22 cellular contexts compared by ENCODE assay signal in the genomic region with DNA sequence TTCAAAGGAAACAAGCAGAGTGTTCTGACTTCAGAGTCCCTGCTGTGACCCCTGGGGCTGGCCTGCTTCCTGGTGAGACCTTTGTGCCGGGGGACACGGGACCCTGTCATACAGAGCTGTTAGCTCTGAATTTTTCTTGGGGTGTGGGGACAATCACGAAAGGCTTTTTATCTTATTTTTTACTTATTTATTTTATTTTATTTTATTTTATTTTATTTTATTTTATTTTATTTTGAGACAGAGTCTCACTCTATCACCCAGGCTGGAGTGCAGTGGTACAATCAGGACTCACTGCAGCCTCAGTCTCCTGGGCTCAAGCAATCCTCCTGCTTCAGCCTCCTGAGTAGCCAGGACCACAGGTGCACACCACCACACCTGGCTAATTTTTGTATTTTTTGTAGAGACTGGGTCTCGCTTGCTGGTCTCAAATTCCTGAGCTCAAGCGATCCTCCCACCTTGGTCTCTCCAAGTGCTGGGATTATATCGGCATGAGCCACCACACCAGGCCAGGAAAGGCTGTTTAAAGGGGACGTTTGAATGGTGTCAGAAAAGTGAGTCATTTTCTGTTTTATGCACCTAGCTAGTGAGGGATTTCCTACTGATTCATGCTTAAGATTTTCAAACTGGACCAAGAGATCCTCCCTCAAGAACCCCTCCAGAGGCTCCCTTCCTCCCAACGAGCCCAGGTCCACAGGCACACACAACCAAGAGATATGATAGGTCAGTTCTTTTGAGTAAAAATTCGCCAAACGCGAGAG.
"Had no signal": no experiment of that assay in that cellular context is flagged by ENCODE, and none has a peak within 500 bp of the region (broad histone marks: within the 10 kb centered on the region; RNA-seq: fewer than 3 reads in every experiment).

No MANE protein-coding gene starts in this region.

- DNase-seq: Kasumi-1, MM.1S, NCI-H1092 treated with DMSO at 0.1 percent for 48 hours, NCI-H1417, NCI-H1436 treated with DMSO at 0.1 percent for 48 hours, NCI-H1694, NCI-H187 treated with DMSO at 0.1 percent for 48 hours, NCI-H2029 treated with DMSO at 0.1 percent for 48 hours, NCI-H2227 treated with DMSO at 0.1 percent for 48 hours, NCI-H446, NCI-H510A, NCI-H524 treated with DMSO at 0.1 percent for 48 hours, NCI-H69, NCI-H774, SHP77, SK-N-SH, SW 1271 had no signal

- H3K9ac ChIP-seq: KMS-11, SK-N-SH had no signal

- FAIRE-seq: HTR-8/SVneo, K562, RCC 7860 had no signal

- H3K27ac ChIP-seq: KMS-11, RWPE1 had no signal

- H3K9me3 ChIP-seq: SK-N-SH had no signal

- ATAC-seq: K562 had no signal

- H3K4me3 ChIP-seq: K562 had no signal
